10 cellular contexts compared by ENCODE assay signal in the genomic region with DNA sequence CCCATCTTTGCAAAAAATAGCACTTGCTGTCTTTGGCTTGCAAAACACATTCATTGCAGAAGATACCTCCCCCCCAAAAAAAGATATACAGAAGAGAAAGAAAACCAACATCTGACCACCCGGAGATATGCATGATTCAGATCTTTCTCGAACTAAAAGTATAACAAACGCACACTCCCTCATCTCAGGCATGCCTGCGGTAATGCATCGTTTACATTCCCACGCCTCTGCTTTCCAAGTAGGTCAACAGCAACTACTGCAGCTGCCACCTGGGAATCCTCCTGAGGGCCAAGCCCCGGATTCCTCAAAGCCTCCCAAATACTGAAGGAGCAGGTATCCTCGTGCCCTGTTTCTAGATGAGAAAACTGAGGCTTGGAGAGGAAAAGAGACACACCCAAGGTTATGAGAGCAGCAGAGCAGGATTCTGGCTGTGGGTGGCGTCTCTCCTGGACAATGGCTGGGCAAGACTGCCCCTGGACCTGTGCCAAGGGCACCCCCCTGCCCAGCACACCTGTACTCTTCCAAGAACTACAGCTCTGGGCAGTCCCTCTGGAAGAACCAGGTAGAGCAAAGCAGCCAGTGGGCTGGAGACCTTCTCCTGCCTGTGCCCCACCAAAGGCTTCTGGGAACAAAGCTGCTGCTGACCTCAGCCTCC. TPM values are rescaled to one million over a fixed set of nuclear protein-coding genes. Genes with fewer than 3 reads are reported as not detected.
DNase-seq lines count a peak whose midpoint lies in the region; ATAC-seq and TF ChIP-seq lines count a peak whose summit lies in the region.
"Had no signal": no experiment of that assay in that cellular context is flagged by ENCODE, and none has a peak within 500 bp of the region (broad histone marks: within the 10 kb centered on the region; RNA-seq: fewer than 3 reads in every experiment).

No MANE protein-coding gene starts in this region.

- 62 to 74% methylated on average over 8 to 9 of the region's 9 CpGs for WGBS in upper lobe of left lung, 2 donors

- no peak overlapping the region for H3K4me3 Mint-ChIP-seq in natural killer cell

- intact Hi-C loops in natural killer cell (cut with micrococcal nuclease): no loop called here

- no peaks in the 10 kb centered on the region for H3K36me3 Mint-ChIP-seq in natural killer cell

- H3K4me3 ChIP-seq in SJSA1: no peak overlapping the region
- no peak overlapping the region for H3K4me3 ChIP-seq in skeletal muscle cell (ENCODE audit: low read depth, low read length)
- H3K4me3 ChIP-seq in upper lobe of left lung: no peak overlapping the region
- no peak overlapping the region for H3K4me3 ChIP-seq in HAP-1

- DNase-seq in EL (peak; percentile 43), SJSA1 (ENCODE audit: low read depth in 1 of 2, low spot score in 2 of 2) (peak; percentile 97 to 99), fibroblast of gingiva (ENCODE audit: low read depth) (peak; percentile 85), skeletal muscle cell (ENCODE audit: low read depth) (peak; percentile 86), upper lobe of left lung (no peak), natural killer cell (no peak), HAP-1 (ENCODE audit: low spot score in 2 of 2) (no peak), HUDEP-2 (lab: John Stamatoyannopoulos, UW; ENCODE audit: unreplicated experiment in 76 of 76) (no peak)
- DNase-seq: activated effector memory CD4-positive, alpha-beta T cell treated with anti-CD3 and anti-CD28 coated beads, Interleukin-2, amount 50 U/mL, for 16 hours; effector CD8-positive, alpha-beta T cell had no signal

- no peak for TF ChIP-seq CTCF in upper lobe of left lung (IDR thresholded peaks at IDR 0.05)
- no peak for TF ChIP-seq CTCF in natural killer cell (IDR thresholded peaks at IDR 0.05)

- no peaks in the 10 kb centered on the region for H3K9me3 Mint-ChIP-seq in natural killer cell

- H3K9me3 ChIP-seq in SJSA1 (replicated peaks): no peaks in the 10 kb centered on the region
- H3K9me3 ChIP-seq in upper lobe of left lung: no peaks in the 10 kb centered on the region
- no peaks in the 10 kb centered on the region for H3K9me3 ChIP-seq in HAP-1

- peaks cover 75% of the 10 kb centered on the region for H3K36me3 ChIP-seq in SJSA1
- peaks cover 8 to 81% (median 73%) of the 10 kb centered on the region in 4 donors for H3K36me3 ChIP-seq in upper lobe of left lung
- peaks cover 8% of the 10 kb centered on the region for H3K36me3 ChIP-seq in HAP-1 (replicated peaks)

- TF ChIP-seq POLR2A in upper lobe of left lung (IDR thresholded peaks at IDR 0.05): no peak

- TF ChIP-seq EP300 in upper lobe of left lung (IDR thresholded peaks at IDR 0.05): no peak

- H3K27ac Mint-ChIP-seq in natural killer cell: no peak overlapping the region

- peaks cover 0 to 6% of the 10 kb centered on the region in 2 donors for H3K4me1 Mint-ChIP-seq in natural killer cell

- H3K27me3 Mint-ChIP-seq in natural killer cell (ENCODE audit: low read depth in 2 of 2): no peaks in the 10 kb centered on the region

- no peaks in the 10 kb centered on the region for H3K27me3 ChIP-seq in SJSA1 (replicated peaks)
- H3K27me3 ChIP-seq in upper lobe of left lung: no peaks in the 10 kb centered on the region
- no peaks in the 10 kb centered on the region for H3K27me3 ChIP-seq in HAP-1 (ENCODE audit: low read depth)

- H3K4me1 ChIP-seq in SJSA1 (replicated peaks) (peaks cover 53% of the 10 kb centered on the region), upper lobe of left lung (no peaks in the 10 kb centered on the region), HAP-1 (peaks cover 5% of the 10 kb centered on the region)

- ATAC-seq in upper lobe of left lung (ENCODE audit: low FRiP score in 2 of 2) (no peak), natural killer cell (no peak)

- in situ Hi-C loops in HAP-1 (cut with MboI; ENCODE audit: low sequenced_read_pairs): no loop called here

- H3K27ac ChIP-seq in SJSA1 (peak overlapping the region; percentile 100), upper lobe of left lung (no peak overlapping the region)

RNA-seq across cellular contexts. Expression of a gene that starts 38.1 kb away (rescaled TPM):
- total RNA-seq in SJSA1 (2014; rRNA removed; shearing (Covaris generic)): 61.9 and 124 TPM in 2 replicates
- total RNA-seq in upper lobe of left lung: 100 to 1,000 TPM in 1 of 6 donors, 10 to 100 TPM in 5; 57.9 to 115 (median 66.7) TPM
- 10 to 100 TPM; 63.9 to 99.4 (median 98.6) TPM for total RNA-seq in natural killer cell

RNA-seq across cellular contexts. Expression of a gene that starts 38.9 kb away (rescaled TPM):
- total RNA-seq in SJSA1 (2014; rRNA removed; shearing (Covaris generic)): 126 and 192 TPM in 2 replicates
- total RNA-seq in upper lobe of left lung (100 to 1,000 TPM in 1 of 6 donors, 10 to 100 TPM in 5; 31.2 to 103 (median 42.8) TPM), natural killer cell (10 to 100 TPM; 32.6 to 39.1 (median 38.4) TPM)

Comparison
In these comparisons a context has a peak if more than half of its experiments do, and no peak if none do; other contexts are left out.
1. DNase-seq: peak in EL (single experiment), SJSA1 (2 of 2), fibroblast of gingiva (single experiment) and skeletal muscle cell (single experiment); none in upper lobe of left lung (0 of 2), natural killer cell (single experiment), HAP-1 (0 of 2) and HUDEP-2 (0 of 76).